Comparison of ENCODE assay signal across 8 cellular contexts in genomic region chr3:122793568-122794416, GRCh38.
DNase-seq lines count a peak whose midpoint lies in the region; ATAC-seq and TF ChIP-seq lines count a peak whose summit lies in the region.

HSPBAP1 (minus strand) TSS chr3:122793831; CDS start chr3:122793680, 151 bp downstream.

- ATAC-seq in GM19452 (IDR thresholded peaks at IDR 0.05; ENCODE audit: unreplicated experiment) = peak; percentile 50

- DNase-seq in AG09319 (ENCODE audit: extremely low read depth, low read depth) (peak; percentile 71), HS-27A (ENCODE audit: low read depth) (peak; percentile 90), epidermal melanocyte (ENCODE audit: insufficient read length, low spot score) (peak; percentile 82), midbrain (lab: John Stamatoyannopoulos, UW) (no peak)
- peak; percentile 64 to 83 for DNase-seq in activated CD8-positive, alpha-beta memory T cell treated with anti-CD3 and anti-CD28 coated beads for 1 hour (ENCODE audit: extremely low read depth in 1 of 2, low read depth in 1 of 2)
- peak; percentile 80 to 86 for DNase-seq in stimulated activated CD8-positive, alpha-beta memory T cell treated with anti-CD3 and anti-CD28 coated beads, Interleukin-7, amount 100 ng/mL, for 1 hour (ENCODE audit: low read depth in 2 of 2)

- no peak for TF ChIP-seq CTCF in AG09319 (IDR thresholded peaks at IDR 0.05; ENCODE audit: low read depth, low read length)

- H3K9ac ChIP-seq in mucosa of stomach (ENCODE audit: low read length) = peak within 1 kb of the TSS; percentile 86

- no peaks in the 10 kb centered on the region for H3K27me3 ChIP-seq in mucosa of stomach (ENCODE audit: control insufficient read depth, insufficient read depth, low read length)

- peak within 1 kb of the TSS; percentile 91 for H3K4me3 ChIP-seq in mucosa of stomach (ENCODE audit: low read length)

- H3K4me1 ChIP-seq in mucosa of stomach (ENCODE audit: control insufficient read depth, insufficient read depth, low read length) = peaks cover 11% of the 10 kb centered on the region

- H3K9me3 ChIP-seq in mucosa of stomach (ENCODE audit: control insufficient read depth, low read length) = no peaks in the 10 kb centered on the region

- H3K36me3 ChIP-seq in mucosa of stomach (ENCODE audit: control insufficient read depth, insufficient read depth, low read length) = no peaks in the 10 kb centered on the region
